13 cellular contexts compared by ENCODE assay signal in genomic region chr6:112179631-112180030, GRCh38.
DNase-seq lines count a peak whose midpoint lies in the region; ATAC-seq and TF ChIP-seq lines count a peak whose summit lies in the region.
"Had no signal": no experiment of that assay in that cellular context is flagged by ENCODE, and none has a peak within 500 bp of the region (broad histone marks: within the 10 kb centered on the region; RNA-seq: fewer than 3 reads in every experiment).

No MANE protein-coding gene starts in this region.

- intact Hi-C loops in left ventricle myocardium inferior (cut with micrococcal nuclease): loop anchor here (5.0 to 10.0 kb wide), 2 partner anchors 75 to 133 kb away; partner anchors contain the start of gene LAMA4
- intact Hi-C loops in right cardiac atrium (cut with DNase I): loop anchor here (2.0 to 10.0 kb wide), 8 partner anchors 75 to 195 kb away; partner anchors contain the start of gene LAMA4 (in 1 of the 4)

- H3K36me3 ChIP-seq in left ventricle myocardium inferior (peaks cover 66% of the 10 kb centered on the region), neural progenitor cell (no peaks in the 10 kb centered on the region)
- H3K36me3 ChIP-seq: BLaER1 had no signal

- no peak for ATAC-seq in right cardiac atrium
- ATAC-seq: Right ventricle myocardium inferior had no signal

- H3K4me2 ChIP-seq in neural progenitor cell: no peak overlapping the region
- H3K4me2 ChIP-seq: BLaER1 had no signal

- H4K20me1 ChIP-seq in neural progenitor cell (ENCODE audit: low read depth): no peaks in the 10 kb centered on the region
- H4K20me1 ChIP-seq: BLaER1 had no signal

- DNase-seq in left ventricle myocardium inferior: no peak
- DNase-seq in right cardiac atrium: no peak
- DNase-seq in epithelial cell of esophagus (ENCODE audit: low read depth): peak; percentile 5
- no peak for DNase-seq in neural progenitor cell (ENCODE audit: low spot score)
- no peak for DNase-seq in activated T-cell treated with anti-CD3 and anti-CD28 coated beads, Interleukin-2, amount 50 U/mL, for 1 hour
- no peak for DNase-seq in hippocampal formation (lab: John Stamatoyannopoulos, UW)
- no peak for DNase-seq in NCI-H1048 (lab: John Stamatoyannopoulos, UW)
- DNase-seq in HuH-7 (ENCODE audit: low spot score): no peak

- no peaks in the 10 kb centered on the region for H3K79me2 ChIP-seq in neural progenitor cell (ENCODE audit: low read depth)

- H3K9ac ChIP-seq in neural progenitor cell: no peak overlapping the region
- H3K9ac ChIP-seq: BLaER1 had no signal

- WGBS in right cardiac atrium: 81% methylated on average over 3 of the region's 3 CpGs

- H3K4me1 ChIP-seq in left ventricle myocardium inferior: peaks cover 23% of the 10 kb centered on the region
- no peaks in the 10 kb centered on the region for H3K4me1 ChIP-seq in right cardiac atrium (ENCODE audit: control insufficient read depth, insufficient read depth, low read length)
- H3K4me1 ChIP-seq in neural progenitor cell: peaks cover 8% of the 10 kb centered on the region
- H3K4me1 ChIP-seq: BLaER1 had no signal

- H3K9me3 Mint-ChIP-seq in neural progenitor cell: no peaks in the 10 kb centered on the region
- H3K9me3 Mint-ChIP-seq: CD8-positive, alpha-beta memory T cell had no signal

- no peak overlapping the region for H2AFZ ChIP-seq in neural progenitor cell (replicated peaks)

- H3K27me3 Mint-ChIP-seq in neural progenitor cell (ENCODE audit: insufficient read depth, low read depth): peaks cover 4% of the 10 kb centered on the region

- H3K27ac ChIP-seq in left ventricle myocardium inferior (replicated peaks) (peak overlapping the region; percentile 5), right cardiac atrium (ENCODE audit: low read length) (no peak overlapping the region), neural progenitor cell (no peak overlapping the region)
- H3K27ac ChIP-seq: 22Rv1, BLaER1 had no signal

- H3K4me3 ChIP-seq in left ventricle myocardium inferior (no peak overlapping the region), right cardiac atrium (ENCODE audit: low read length) (no peak overlapping the region), epithelial cell of esophagus (ENCODE audit: low read length) (no peak overlapping the region), neural progenitor cell (no peak overlapping the region)
- H3K4me3 ChIP-seq: BLaER1, K562 had no signal

- H3F3A ChIP-seq in neural progenitor cell (ENCODE audit: low read depth): no peaks in the 10 kb centered on the region

- no peaks in the 10 kb centered on the region for H3K9me3 ChIP-seq in left ventricle myocardium inferior (replicated peaks)
- no peaks in the 10 kb centered on the region for H3K9me3 ChIP-seq in right cardiac atrium (ENCODE audit: control insufficient read depth, low read length)
- H3K9me3 ChIP-seq in neural progenitor cell (ENCODE audit: low read depth): no peaks in the 10 kb centered on the region
- H3K9me3 ChIP-seq: BLaER1 had no signal

- H3K4me1 Mint-ChIP-seq in neural progenitor cell: peaks cover 9% of the 10 kb centered on the region
- H3K4me1 Mint-ChIP-seq: CD8-positive, alpha-beta memory T cell had no signal

- TF ChIP-seq CTCF in left ventricle myocardium inferior (IDR thresholded peaks at IDR 0.05; ENCODE audit: borderline replicate concordance) (no peak), epithelial cell of esophagus (IDR thresholded peaks at IDR 0.05; ENCODE audit: insufficient read depth, low read depth, low read length, missing control alignments) (no peak), neural progenitor cell (IDR thresholded peaks at IDR 0.05) (no peak)

- H3K27me3 ChIP-seq in left ventricle myocardium inferior (ENCODE audit: low read depth): no peaks in the 10 kb centered on the region
- no peaks in the 10 kb centered on the region for H3K27me3 ChIP-seq in right cardiac atrium (ENCODE audit: control insufficient read depth, insufficient read depth)
- no peaks in the 10 kb centered on the region for H3K27me3 ChIP-seq in neural progenitor cell
- H3K27me3 ChIP-seq: BLaER1 had no signal

- H3K27ac Mint-ChIP-seq in neural progenitor cell: no peak overlapping the region
- H3K27ac Mint-ChIP-seq: CD8-positive, alpha-beta memory T cell had no signal

- peak overlapping the region; percentile 15 for H3K4me3 Mint-ChIP-seq in neural progenitor cell
- H3K4me3 Mint-ChIP-seq: CD8-positive, alpha-beta memory T cell had no signal

- H3K36me3 Mint-ChIP-seq in neural progenitor cell: no peaks in the 10 kb centered on the region
- H3K36me3 Mint-ChIP-seq: CD8-positive, alpha-beta memory T cell had no signal
